In the genomic region with DNA sequence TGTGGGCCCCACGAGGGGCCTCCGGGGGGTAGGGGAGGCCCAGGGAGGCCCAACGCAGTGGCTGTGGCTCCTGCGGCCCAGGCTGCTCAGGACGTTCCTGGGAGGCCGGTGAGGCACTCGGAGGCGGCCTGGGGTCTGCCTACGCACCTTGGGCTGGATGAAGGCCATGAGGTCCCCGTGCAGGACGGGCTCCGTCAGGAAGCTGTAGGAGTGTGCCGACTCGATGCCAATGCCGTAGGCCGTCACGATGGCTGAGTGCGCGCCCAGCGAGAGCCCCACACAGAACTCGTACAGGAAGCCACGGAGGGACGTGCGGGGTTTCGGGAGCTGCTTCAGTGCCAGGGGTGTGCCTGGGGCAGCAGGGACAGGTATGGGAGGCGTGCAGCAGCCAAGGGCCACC, we compare ENCODE assay signal across 9 cellular contexts. TPM values are rescaled to one million over a fixed set of nuclear protein-coding genes. Genes with fewer than 3 reads are reported as not detected.
"Had no signal": no experiment of that assay in that cellular context is flagged by ENCODE, and none has a peak within 500 bp of the region (broad histone marks: within the 10 kb centered on the region; RNA-seq: fewer than 3 reads in every experiment).

No MANE protein-coding gene starts in this region.

- DNase-seq: GM23248, GOT3, H7, IMR-90 had no signal

- H3K9ac ChIP-seq: GM23248 had no signal

- H2AFZ ChIP-seq: GM23248 had no signal

- H3K36me3 ChIP-seq: HAP-1 had no signal

- H3K9me3 ChIP-seq: HAP-1 had no signal

- H3K27ac ChIP-seq: GM23248 had no signal

- H3K4me1 ChIP-seq: HAP-1 had no signal

- H3K4me3 ChIP-seq: GM23248, HAP-1, K562 had no signal

- ATAC-seq: HCT116, K562 had no signal

RNA-seq across cellular contexts. Expression of gene SBK2, which starts 5.9 kb away (rescaled TPM):
- total RNA-seq: GM23248, H4, HT-29, IMR-90, K562 had no signal

RNA-seq across cellular contexts. Expression of gene SBK3, which starts 14.3 kb away (rescaled TPM):
- total RNA-seq: GM23248, H4 had no signal

RNA-seq across cellular contexts. Expression of gene SSC5D, which starts 42.8 kb away (rescaled TPM):
- total RNA-seq: HT-29 had no signal
